In the genomic region with DNA sequence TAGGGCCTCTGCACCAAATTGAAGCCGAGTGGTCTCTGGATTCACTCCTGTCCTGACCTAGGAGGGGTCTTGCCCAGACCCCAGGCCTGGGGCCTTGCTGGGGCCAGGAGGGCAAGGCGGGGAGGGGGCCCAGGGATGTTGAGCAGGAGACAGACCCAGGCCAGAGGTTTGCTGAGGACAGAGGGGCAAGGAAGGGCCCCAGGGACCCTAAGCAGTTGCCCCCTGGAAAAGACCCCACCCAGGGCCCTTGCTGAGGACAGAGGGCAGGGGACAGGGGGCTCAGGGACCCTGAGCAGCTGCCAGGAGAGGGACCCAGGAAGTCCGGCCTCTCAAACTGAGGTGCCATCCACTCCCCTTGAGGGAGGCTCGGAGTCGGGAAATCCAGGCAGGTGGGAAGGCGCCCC, we compare ENCODE assay signal across 15 cellular contexts. TPM values are rescaled to one million over a fixed set of nuclear protein-coding genes. Genes with fewer than 3 reads are reported as not detected.
"Had no signal": no experiment of that assay in that cellular context is flagged by ENCODE, and none has a peak within 500 bp of the region (broad histone marks: within the 10 kb centered on the region; RNA-seq: fewer than 3 reads in every experiment).

No MANE protein-coding gene starts in this region.

- H3K36me3 Mint-ChIP-seq: immature natural killer cell had no signal

- H3K27me3 ChIP-seq: body of pancreas, uterus had no signal

- H3K4me1 Mint-ChIP-seq: activated CD4-positive, alpha-beta T cell treated with anti-CD3 and anti-CD28 coated beads, Interleukin-2, amount 10 ng/mL, durations not matched to agents 7 days and 5 days; central memory CD8-positive, alpha-beta T cell had no signal

- H3K36me3 ChIP-seq: uterus had no signal

- H3K4me1 ChIP-seq: uterus had no signal

- H3K27me3 Mint-ChIP-seq: activated CD4-positive, alpha-beta T cell treated with anti-CD3 and anti-CD28 coated beads, Interleukin-2, amount 10 ng/mL, durations not matched to agents 7 days and 5 days had no signal

- H3K4me3 Mint-ChIP-seq: activated CD4-positive, alpha-beta T cell treated with anti-CD3 and anti-CD28 coated beads, Interleukin-2, amount 10 ng/mL, durations not matched to agents 7 days and 5 days; activated T-helper 17 cell treated with anti-CD3 and anti-CD28 coated beads, Interleukin-2, amount 50 U/mL, for 72 hours; central memory CD8-positive, alpha-beta T cell; dendritic cell treated with granulocyte-macrophage colony-stimulating factor and Interleukin-4, amounts not matched to agents 40 ng/mL and 50 ng/mL, for 4 days; effector memory CD8-positive, alpha-beta T cell; immature natural killer cell; nephron progenitor cell had no signal

- H3K27ac ChIP-seq: epithelial cell of prostate, uterus had no signal

- H3K4me3 ChIP-seq: body of pancreas had no signal

- H3K27ac Mint-ChIP-seq: activated CD4-positive, alpha-beta T cell treated with anti-CD3 and anti-CD28 coated beads, Interleukin-2, amount 10 ng/mL, durations not matched to agents 7 days and 5 days; activated T-helper 17 cell treated with anti-CD3 and anti-CD28 coated beads, Interleukin-2, amount 50 U/mL, for 72 hours; dendritic cell treated with granulocyte-macrophage colony-stimulating factor and Interleukin-4, amounts not matched to agents 40 ng/mL and 50 ng/mL, for 4 days; effector memory CD8-positive, alpha-beta T cell; immature natural killer cell; nephron progenitor cell had no signal

- H3K9me3 Mint-ChIP-seq: activated CD4-positive, alpha-beta T cell treated with anti-CD3 and anti-CD28 coated beads, Interleukin-2, amount 10 ng/mL, durations not matched to agents 7 days and 5 days; activated T-helper 17 cell treated with anti-CD3 and anti-CD28 coated beads, Interleukin-2, amount 50 U/mL, for 72 hours; central memory CD8-positive, alpha-beta T cell; dendritic cell treated with granulocyte-macrophage colony-stimulating factor and Interleukin-4, amounts not matched to agents 40 ng/mL and 50 ng/mL, for 4 days; effector memory CD8-positive, alpha-beta T cell; immature natural killer cell had no signal

- H3K9me3 ChIP-seq: body of pancreas, uterus had no signal

RNA-seq across cellular contexts. Expression of gene FOXL3, which starts 32.7 kb away (rescaled TPM):
- total RNA-seq: activated CD4-positive, alpha-beta T cell treated with anti-CD3 and anti-CD28 coated beads, Interleukin-2, amount 10 ng/mL, durations not matched to agents 7 days and 5 days; activated CD8-positive, alpha-beta memory T cell treated with anti-CD3 and anti-CD28 coated beads for 36 hours; activated T-helper 17 cell treated with anti-CD3 and anti-CD28 coated beads, Interleukin-2, amount 50 U/mL, for 72 hours; body of pancreas; osteocyte; pulmonary artery endothelial cell; skeletal muscle tissue; uterus had no signal
- polyA plus RNA-seq: immature natural killer cell, thymus had no signal
